Comparison of ENCODE assay signal across 35 cellular contexts in genomic region chr2:102797486-102797885, GRCh38. TPM values are rescaled to one million over a fixed set of nuclear protein-coding genes. Genes with fewer than 3 reads are reported as not detected.
"Had no signal": no experiment of that assay in that cellular context is flagged by ENCODE, and none has a peak within 500 bp of the region (broad histone marks: within the 10 kb centered on the region; RNA-seq: fewer than 3 reads in every experiment).

No MANE protein-coding gene starts in this region.

- H3K4me1 Mint-ChIP-seq: activated CD8-positive, alpha-beta memory T cell treated with anti-CD3 and anti-CD28 coated beads, Interleukin-2, amount 10 ng/mL, durations not matched to agents 7 days and 5 days; central memory CD8-positive, alpha-beta T cell; T-helper 17 cell had no signal

- H3K27ac Mint-ChIP-seq: activated CD4-positive, alpha-beta memory T cell treated with anti-CD3 and anti-CD28 coated beads for 36 hours; activated CD4-positive, alpha-beta T cell treated with anti-CD3 and anti-CD28 coated beads for 36 hours; activated CD4-positive, alpha-beta T cell treated with anti-CD3 and anti-CD28 coated beads, Interleukin-2, amount 10 ng/mL, durations not matched to agents 24 days and 14 days; activated CD8-positive, alpha-beta memory T cell treated with anti-CD3 and anti-CD28 coated beads, Interleukin-2, amount 10 ng/mL, durations not matched to agents 7 days and 5 days; activated CD8-positive, alpha-beta T cell treated with anti-CD3 and anti-CD28 coated beads, Interleukin-2, amount 10 ng/mL, durations not matched to agents 7 days and 5 days; activated naive CD4-positive, alpha-beta T cell treated with anti-CD3 and anti-CD28 coated beads, Interleukin-2, amount 10 ng/mL, durations not matched to agents 7 days and 5 days; activated naive CD4-positive, alpha-beta T cell treated with anti-CD3 and anti-CD28 coated beads, Interleukin-2, amount 50 U/mL, for 72 hours; activated naive CD8-positive, alpha-beta T cell treated with anti-CD3 and anti-CD28 coated beads, Interleukin-2, amount 10 ng/mL, durations not matched to agents 7 days and 5 days; activated T-helper 1 cell treated with anti-CD3 and anti-CD28 coated beads, Interleukin-12 subunit alpha, Interleukin-12 subunit beta, Interleukin-2, Interleukin-4 antibody, amounts not matched to agents 30 ng/mL and 10 ng/mL and 1 ng/mL, durations not matched to agents 14 hours and 24 hours and 36 hours; brain; T-helper 17 cell; T-helper 2 cell treated with Interferon-gamma antibody and Interleukin-4, amounts not matched to agents 5 μg/mL and 100 μg/mL, for 36 hours had no signal

- ATAC-seq: activated CD4-positive, alpha-beta T cell treated with anti-CD3 and anti-CD28 coated beads for 36 hours; activated CD8-positive, alpha-beta memory T cell treated with anti-CD3 and anti-CD28 coated beads, Interleukin-2, amount 10 ng/mL, durations not matched to agents 7 days and 5 days; activated CD8-positive, alpha-beta T cell treated with anti-CD3 and anti-CD28 coated beads, Interleukin-2, amount 10 ng/mL, durations not matched to agents 7 days and 5 days; activated naive CD4-positive, alpha-beta T cell treated with anti-CD3 and anti-CD28 coated beads, Interleukin-2, amount 50 U/mL, for 72 hours; T-helper 17 cell had no signal

- DNase-seq: activated CD4-positive, alpha-beta memory T cell treated with anti-CD3 and anti-CD28 coated beads for 36 hours; activated CD4-positive, alpha-beta T cell treated with anti-CD3 and anti-CD28 coated beads for 36 hours; activated CD4-positive, alpha-beta T cell treated with anti-CD3 and anti-CD28 coated beads, Interleukin-2, amount 10 ng/mL, durations not matched to agents 24 days and 14 days; activated CD4-positive, CD25-positive, alpha-beta regulatory T cell; activated CD4-positive, CD25-positive, alpha-beta regulatory T cell treated with anti-CD3 and anti-CD28 coated beads, Interleukin-2, amount 50 U/mL, for 72 hours; activated CD8-positive, alpha-beta memory T cell treated with anti-CD3 and anti-CD28 coated beads, Interleukin-2, amount 10 ng/mL, durations not matched to agents 7 days and 5 days; activated CD8-positive, alpha-beta memory T cell treated with anti-CD3 and anti-CD28 coated beads, Interleukin-2, amount 50 U/mL, for 4 hours; activated CD8-positive, alpha-beta T cell treated with anti-CD3 and anti-CD28 coated beads, Interleukin-2, amount 10 ng/mL, durations not matched to agents 7 days and 5 days; activated gamma-delta T cell; activated naive CD4-positive, alpha-beta T cell; activated naive CD4-positive, alpha-beta T cell treated with anti-CD3 and anti-CD28 coated beads, Interleukin-2, amount 10 ng/mL, durations not matched to agents 7 days and 5 days; activated naive CD8-positive, alpha-beta T cell treated with anti-CD3 and anti-CD28 coated beads, Interleukin-2, amount 10 ng/mL, durations not matched to agents 7 days and 5 days; activated T-cell treated with anti-CD3 and anti-CD28 coated beads, Interleukin-2, amount 50 U/mL, for 1 hour; activated T-cell treated with anti-CD3 and anti-CD28 coated beads, Interleukin-2, amount 50 U/mL, for 48 hours; cortex of kidney; dermis blood vessel endothelial cell; effector CD8-positive, alpha-beta T cell; esophagus squamous epithelium; foreskin melanocyte; head of caudate nucleus; T-helper 1 cell; T-helper 17 cell; T1000 had no signal

- H3K27me3 Mint-ChIP-seq: activated CD4-positive, alpha-beta memory T cell treated with anti-CD3 and anti-CD28 coated beads for 36 hours; activated CD4-positive, alpha-beta T cell treated with anti-CD3 and anti-CD28 coated beads for 36 hours; activated CD4-positive, alpha-beta T cell treated with anti-CD3 and anti-CD28 coated beads, Interleukin-2, amount 10 ng/mL, durations not matched to agents 24 days and 14 days; activated CD8-positive, alpha-beta memory T cell treated with anti-CD3 and anti-CD28 coated beads, Interleukin-2, amount 10 ng/mL, durations not matched to agents 7 days and 5 days; activated naive CD4-positive, alpha-beta T cell treated with anti-CD3 and anti-CD28 coated beads, Interleukin-2, amount 10 ng/mL, durations not matched to agents 7 days and 5 days; activated naive CD8-positive, alpha-beta T cell treated with anti-CD3 and anti-CD28 coated beads, Interleukin-2, amount 10 ng/mL, durations not matched to agents 7 days and 5 days; central memory CD8-positive, alpha-beta T cell; T-helper 17 cell had no signal

- H3K36me3 ChIP-seq: breast epithelium, cardiac muscle cell had no signal

- H3K4me3 Mint-ChIP-seq: activated CD4-positive, alpha-beta memory T cell treated with anti-CD3 and anti-CD28 coated beads for 36 hours; activated CD4-positive, alpha-beta T cell treated with anti-CD3 and anti-CD28 coated beads for 36 hours; activated CD4-positive, alpha-beta T cell treated with anti-CD3 and anti-CD28 coated beads, Interleukin-2, amount 10 ng/mL, durations not matched to agents 24 days and 14 days; activated CD8-positive, alpha-beta memory T cell treated with anti-CD3 and anti-CD28 coated beads, Interleukin-2, amount 10 ng/mL, durations not matched to agents 7 days and 5 days; activated CD8-positive, alpha-beta T cell treated with anti-CD3 and anti-CD28 coated beads, Interleukin-2, amount 10 ng/mL, durations not matched to agents 7 days and 5 days; activated naive CD4-positive, alpha-beta T cell treated with anti-CD3 and anti-CD28 coated beads, Interleukin-2, amount 10 ng/mL, durations not matched to agents 7 days and 5 days; activated naive CD8-positive, alpha-beta T cell treated with anti-CD3 and anti-CD28 coated beads, Interleukin-2, amount 10 ng/mL, durations not matched to agents 7 days and 5 days; activated T-helper 1 cell treated with anti-CD3 and anti-CD28 coated beads, Interleukin-12 subunit alpha, Interleukin-12 subunit beta, Interleukin-2, Interleukin-4 antibody, amounts not matched to agents 30 ng/mL and 10 ng/mL and 1 ng/mL, durations not matched to agents 14 hours and 24 hours and 36 hours; brain; central memory CD8-positive, alpha-beta T cell; T-helper 17 cell; T-helper 2 cell treated with Interferon-gamma antibody and Interleukin-4, amounts not matched to agents 5 μg/mL and 100 μg/mL, for 36 hours had no signal

- H3K4me3 ChIP-seq: ascending aorta, breast epithelium, cardiac muscle cell, esophagus squamous epithelium had no signal

- H3K4me1 ChIP-seq: ascending aorta, breast epithelium, esophagus squamous epithelium had no signal

- FAIRE-seq: colon, endometrium, endothelial cell of umbilical vein had no signal

- H3K27me3 ChIP-seq: ascending aorta, breast epithelium, cardiac muscle cell, esophagus squamous epithelium had no signal

- H3K27ac ChIP-seq: ascending aorta, breast epithelium, cardiac muscle cell, epithelial cell of prostate, esophagus squamous epithelium had no signal

RNA-seq across cellular contexts. Expression of gene TMEM182, which starts 35.7 kb away (rescaled TPM):
- total RNA-seq: ascending aorta had no signal
